14 cellular contexts compared by ENCODE assay signal in genomic region chr5:171633776-171634470, GRCh38.
DNase-seq lines count a peak whose midpoint lies in the region; ATAC-seq, FAIRE-seq and TF ChIP-seq lines count a peak whose summit lies in the region.
"Had no signal": no experiment of that assay in that cellular context is flagged by ENCODE, and none has a peak within 500 bp of the region (broad histone marks: within the 10 kb centered on the region; RNA-seq: fewer than 3 reads in every experiment).

No MANE protein-coding gene starts in this region.

- H3K4me1 Mint-ChIP-seq in type B pancreatic cell (ENCODE audit: unreplicated experiment): peaks cover 9% of the 10 kb centered on the region

- H3K9ac ChIP-seq in Karpas-422 (ENCODE audit: low read length) (no peak overlapping the region), endothelial cell of umbilical vein (replicated peaks; ENCODE audit: extremely low read depth, insufficient read depth, low read length) (no peak overlapping the region)

- BruUV-seq in endothelial cell of umbilical vein (replicated peaks; lab: Mats Ljungman, UMichigan): no TSS peak

- intact Hi-C loops in endothelial cell of umbilical vein (cut with micrococcal nuclease): loop anchor here (10.0 kb wide), 1 partner anchor 411 kb away; no protein-coding TSS in a partner anchor

- dilution Hi-C loops in endothelial cell of umbilical vein (cut with MboI; ENCODE audit: extremely low pct_ligation_motif_present, low sequenced_read_pairs): no loop called here

- no peak overlapping the region for H3K4me3 Mint-ChIP-seq in type B pancreatic cell
- H3K4me3 Mint-ChIP-seq: dendritic cell treated with granulocyte-macrophage colony-stimulating factor and Interleukin-4, amounts not matched to agents 40 ng/mL and 50 ng/mL, for 4 days had no signal

- peak; percentile 76 for ATAC-seq in GM21515 (IDR thresholded peaks at IDR 0.05; ENCODE audit: unreplicated experiment)
- ATAC-seq in GM21723 (IDR thresholded peaks at IDR 0.05; ENCODE audit: unreplicated experiment): no peak
- no peak for ATAC-seq in activated naive CD4-positive, alpha-beta T cell treated with anti-CD3 and anti-CD28 coated beads, Interleukin-2, amount 50 U/mL, for 72 hours

- H3K9me3 Mint-ChIP-seq in activated naive CD4-positive, alpha-beta T cell treated with anti-CD3 and anti-CD28 coated beads, Interleukin-2, amount 50 U/mL, for 72 hours: no peaks in the 10 kb centered on the region
- H3K9me3 Mint-ChIP-seq in type B pancreatic cell: no peaks in the 10 kb centered on the region
- H3K9me3 Mint-ChIP-seq: dendritic cell treated with granulocyte-macrophage colony-stimulating factor and Interleukin-4, amounts not matched to agents 40 ng/mL and 50 ng/mL, for 4 days had no signal

- H3K36me3 ChIP-seq in Karpas-422 (ENCODE audit: insufficient read depth, low read length): no peaks in the 10 kb centered on the region
- H3K36me3 ChIP-seq in endothelial cell of umbilical vein (ENCODE audit: control insufficient read depth in 2 of 2, extremely low read depth in 1 of 2, insufficient read depth in 2 of 2, low read length in 2 of 2): no peaks in the 10 kb centered on the region
- H3K36me3 ChIP-seq: stomach had no signal

- no peaks in the 10 kb centered on the region for H3K36me3 Mint-ChIP-seq in activated naive CD4-positive, alpha-beta T cell treated with anti-CD3 and anti-CD28 coated beads, Interleukin-2, amount 50 U/mL, for 72 hours
- H3K36me3 Mint-ChIP-seq in type B pancreatic cell: no peaks in the 10 kb centered on the region

- H2AFZ ChIP-seq in Karpas-422 (ENCODE audit: low read length) (no peak overlapping the region), endothelial cell of umbilical vein (ENCODE audit: low read depth, low read length) (no peak overlapping the region)

- H3K9me3 ChIP-seq in Karpas-422 (ENCODE audit: low read length) (no peaks in the 10 kb centered on the region), endothelial cell of umbilical vein (replicated peaks; ENCODE audit: control insufficient read depth, insufficient read depth, low read length) (no peaks in the 10 kb centered on the region)
- H3K9me3 ChIP-seq: stomach had no signal

- H3K9me1 ChIP-seq in endothelial cell of umbilical vein (replicated peaks; ENCODE audit: control insufficient read depth, extremely low read depth, insufficient read depth, low read length): no peaks in the 10 kb centered on the region

- TF ChIP-seq CTCF in endothelial cell of umbilical vein (IDR thresholded peaks at IDR 0.05; ENCODE audit: extremely low read depth in 1 of 2, insufficient read depth in 1 of 2, low read depth in 1 of 2, low read length in 2 of 2) (no peak), type B pancreatic cell (conservative IDR thresholded peaks at IDR 0.05) (no peak)

- no peak for TF ChIP-seq POLR2A in endothelial cell of umbilical vein (IDR thresholded peaks at IDR 0.05; ENCODE audit: low read depth, low read length)

- H3K4me1 ChIP-seq in Karpas-422 (ENCODE audit: low read length) (peaks cover 17% of the 10 kb centered on the region), endothelial cell of umbilical vein (ENCODE audit: control insufficient read depth, extremely low read depth, insufficient read depth, low read length) (peaks cover 9% of the 10 kb centered on the region)

- H3K4me3 ChIP-seq in Karpas-422 (ENCODE audit: low read length) (peak overlapping the region; percentile 40; the same call in 1 of the 2 replicates), endothelial cell of umbilical vein (replicated peaks in 1 of 3; ENCODE audit: insufficient read depth in 1 of 3, low read depth in 1 of 3, low read length in 3 of 3) (no peak overlapping the region)
- H3K4me3 ChIP-seq: stomach had no signal

- H3K27me3 ChIP-seq in Karpas-422 (ENCODE audit: low read length) (no peaks in the 10 kb centered on the region), endothelial cell of umbilical vein (ENCODE audit: control insufficient read depth in 2 of 2, insufficient read depth in 2 of 2, low read length in 2 of 2) (peaks cover 0 to 2% of the 10 kb centered on the region in 2 experiments)

- no peaks in the 10 kb centered on the region for H3K79me2 ChIP-seq in Karpas-422 (ENCODE audit: low read length)
- no peaks in the 10 kb centered on the region for H3K79me2 ChIP-seq in endothelial cell of umbilical vein (ENCODE audit: control insufficient read depth, insufficient read depth, low read length)

- H3K27ac ChIP-seq in Karpas-422 (ENCODE audit: low read length) (no peak overlapping the region), endothelial cell of umbilical vein (ENCODE audit: insufficient read depth, low read depth, low read length) (no peak overlapping the region)
- H3K27ac ChIP-seq: stomach had no signal

- POLR2A ChIA-PET in endothelial cell of umbilical vein (lab: Charles Lee): no interaction called here

- peaks cover 25% of the 10 kb centered on the region for H3K27me3 Mint-ChIP-seq in type B pancreatic cell

- peak; percentile 4 for FAIRE-seq in endothelial cell of umbilical vein (lab: Jason Lieb, UNC)
- FAIRE-seq: TTC549 had no signal

- H4K20me1 ChIP-seq in Karpas-422 (ENCODE audit: insufficient read depth, low read depth, low read length): no peaks in the 10 kb centered on the region
- H4K20me1 ChIP-seq in endothelial cell of umbilical vein (replicated peaks; ENCODE audit: control insufficient read depth, extremely low read depth, insufficient read depth, low read length): no peaks in the 10 kb centered on the region

- CTCF ChIA-PET in endothelial cell of umbilical vein (lab: Charles Lee): no interaction called here

- DNase-seq in DMS53 (lab: John Stamatoyannopoulos, UW): peak; percentile 47
- peak; percentile 72 for DNase-seq in Karpas-422
- no peak for DNase-seq in endothelial cell of umbilical vein (ENCODE audit: low read depth, low spot score)
- no peak for DNase-seq in NCI-H2107 (lab: John Stamatoyannopoulos, UW)
- no peak for DNase-seq in activated naive CD4-positive, alpha-beta T cell treated with anti-CD3 and anti-CD28 coated beads, Interleukin-2, amount 50 U/mL, for 72 hours (ENCODE audit: low spot score in 2 of 2)
- no peak for DNase-seq in type B pancreatic cell (ENCODE audit: extremely low spot score, unreplicated experiment)
- DNase-seq: activated gamma-delta T cell treated with Interleukin-2 at 50 U/mL for 16 hours; hippocampal formation; NK-92 treated with Interleukin-12 subunit alpha and Interleukin-12 subunit beta, amount 100 ng/mL, for 24 hours; stomach had no signal

- H3K4me2 ChIP-seq in Karpas-422 (ENCODE audit: low read depth, low read length, poor library complexity, severe bottlenecking) (peak overlapping the region; percentile 55), endothelial cell of umbilical vein (ENCODE audit: insufficient read depth, low read length) (no peak overlapping the region)

- no peaks in the 10 kb centered on the region for H3K9me2 ChIP-seq in Karpas-422 (replicated peaks; ENCODE audit: insufficient read depth, low read length)

- H3K27ac Mint-ChIP-seq in activated naive CD4-positive, alpha-beta T cell treated with anti-CD3 and anti-CD28 coated beads, Interleukin-2, amount 50 U/mL, for 72 hours: no peak overlapping the region
- H3K27ac Mint-ChIP-seq in type B pancreatic cell: no peak overlapping the region
- H3K27ac Mint-ChIP-seq: dendritic cell treated with granulocyte-macrophage colony-stimulating factor and Interleukin-4, amounts not matched to agents 40 ng/mL and 50 ng/mL, for 4 days had no signal

TF ChIP-seq in endothelial cell of umbilical vein, 7 proteins besides CTCF, POLR2A, EP300 and RAD21:
- TF ChIP-seq GATA2 (IDR thresholded peaks at IDR 0.05; ENCODE audit: insufficient read depth, insufficient read length, low read depth, low read length): no peak
- no peak for TF ChIP-seq JUN (IDR thresholded peaks at IDR 0.05; ENCODE audit: borderline replicate concordance, insufficient read depth, insufficient read length, low read depth)
- TF ChIP-seq MAX (IDR thresholded peaks at IDR 0.05; ENCODE audit: insufficient read depth, insufficient read length): no peak
- TF ChIP-seq EZH2 (IDR thresholded peaks at IDR 0.05; ENCODE audit: borderline replicate concordance, low read depth, low read length, severe bottlenecking): no peak
- TF ChIP-seq FOS (IDR thresholded peaks at IDR 0.05; ENCODE audit: borderline replicate concordance, insufficient read depth, low read length): no peak
- no peak for TF ChIP-seq MYC (IDR thresholded peaks at IDR 0.05; ENCODE audit: low read depth, low read length)
- TF ChIP-seq POLR2AphosphoS5 (IDR thresholded peaks at IDR 0.05; ENCODE audit: insufficient read depth, low read depth, low read length): no peak

Comparison
In these comparisons a context has a peak if more than half of its experiments do, and no peak if none do; other contexts are left out.
1. DNase-seq: peak in DMS53 (single experiment) and Karpas-422 (single experiment); none in endothelial cell of umbilical vein (single experiment), NCI-H2107 (single experiment), activated naive CD4-positive, alpha-beta T cell treated with anti-CD3 and anti-CD28 coated beads, Interleukin-2, amount 50 U/mL, for 72 hours (0 of 2) and type B pancreatic cell (single experiment).